ENCODE assay signal across 18 cellular contexts in genomic region chr5:154355141-154355611, GRCh38.
DNase-seq lines count a peak whose midpoint lies in the region; ATAC-seq, FAIRE-seq and TF ChIP-seq lines count a peak whose summit lies in the region.
"Had no signal": no experiment of that assay in that cellular context is flagged by ENCODE, and none has a peak within 500 bp of the region (broad histone marks: within the 10 kb centered on the region; RNA-seq: fewer than 3 reads in every experiment).

No MANE protein-coding gene starts in this region.

- H3K27me3 ChIP-seq in H7 (ENCODE audit: control insufficient read depth, insufficient read depth, low read length) (no peaks in the 10 kb centered on the region), osteoblast (ENCODE audit: insufficient read depth, low read length) (no peaks in the 10 kb centered on the region)
- H3K27me3 ChIP-seq: neutrophil, spleen had no signal

- FAIRE-seq in GM12892 (lab: Jason Lieb, UNC), result no peak

- TF ChIP-seq CTCF in glutamatergic neuron (IDR thresholded peaks at IDR 0.05; ENCODE audit: partially characterized antibody, unreplicated experiment) (no peak), osteoblast (IDR thresholded peaks at IDR 0.05; ENCODE audit: extremely low read depth, low read depth, low read length) (no peak)

- H3K27ac Mint-ChIP-seq in glutamatergic neuron (ENCODE audit: unreplicated experiment), result no peak overlapping the region
- H3K27ac Mint-ChIP-seq in naive thymus-derived CD8-positive, alpha-beta T cell, result no peak overlapping the region
- H3K27ac Mint-ChIP-seq: B cell, T-cell had no signal

- no peaks in the 10 kb centered on the region for H4K20me1 ChIP-seq in osteoblast (ENCODE audit: insufficient read depth, low read length)

- H3K4me2 ChIP-seq in osteoblast (ENCODE audit: insufficient read depth, low read length), result no peak overlapping the region

- peak; percentile 50 for DNase-seq in H7
- DNase-seq in SK-N-DZ (ENCODE audit: low spot score), result peak; percentile 62
- peak; percentile 27 for DNase-seq in glutamatergic neuron
- DNase-seq in osteoblast (ENCODE audit: insufficient read length, low spot score, missing footprints), result no peak
- no peak for DNase-seq in naive thymus-derived CD8-positive, alpha-beta T cell
- no peak for DNase-seq in activated CD8-positive, alpha-beta memory T cell treated with anti-CD3 and anti-CD28 coated beads, Interleukin-2, amount 50 U/mL, for 48 hours
- no peak for DNase-seq in GM12892 (ENCODE audit: insufficient read length)
- DNase-seq: activated CD4-positive, alpha-beta T cell treated with anti-CD3 and anti-CD28 coated beads for 1 hour; KBM-7; NCI-H1436; NCI-H446 treated with DMSO at 0.1 percent for 48 hours; spleen; T-cell had no signal

- H3K36me3 ChIP-seq in H7 (replicated peaks; ENCODE audit: control insufficient read depth, insufficient read depth, low read length), result no peaks in the 10 kb centered on the region
- no peaks in the 10 kb centered on the region for H3K36me3 ChIP-seq in osteoblast (ENCODE audit: insufficient read depth, low read length)

- H3K27ac ChIP-seq in osteoblast (ENCODE audit: low read depth, low read length), result peak overlapping the region; percentile 11
- H3K27ac ChIP-seq: neutrophil, spleen had no signal

- H3K4me1 Mint-ChIP-seq in glutamatergic neuron (ENCODE audit: low read depth, unreplicated experiment), result peaks cover 19% of the 10 kb centered on the region
- H3K4me1 Mint-ChIP-seq in naive thymus-derived CD8-positive, alpha-beta T cell, result peaks cover 0 to 17% (median 5%) of the 10 kb centered on the region in 4 donors
- H3K4me1 Mint-ChIP-seq: B cell had no signal

- H2AFZ ChIP-seq in osteoblast (ENCODE audit: low read length), result no peak overlapping the region

- POLR2A ChIA-PET in naive thymus-derived CD8-positive, alpha-beta T cell (lab: Charles Lee), result no interaction called here

- H3K4me3 Mint-ChIP-seq in glutamatergic neuron (ENCODE audit: unreplicated experiment), result no peak overlapping the region
- H3K4me3 Mint-ChIP-seq in naive thymus-derived CD8-positive, alpha-beta T cell, result no peak overlapping the region
- H3K4me3 Mint-ChIP-seq: B cell, T-cell had no signal

- peaks cover 2% of the 10 kb centered on the region for H3K9me3 Mint-ChIP-seq in glutamatergic neuron (ENCODE audit: unreplicated experiment)
- no peaks in the 10 kb centered on the region for H3K9me3 Mint-ChIP-seq in naive thymus-derived CD8-positive, alpha-beta T cell
- H3K9me3 Mint-ChIP-seq: T-cell had no signal

- no peak for ATAC-seq in naive thymus-derived CD8-positive, alpha-beta T cell
- no peak for ATAC-seq in GM21515 (IDR thresholded peaks at IDR 0.05; ENCODE audit: unreplicated experiment)
- ATAC-seq: esophagus mucosa, T-cell had no signal

- TF ChIP-seq POLR2A in GM12892 (IDR thresholded peaks at IDR 0.05; ENCODE audit: low read depth, low read length), result no peak

- H3K27me3 Mint-ChIP-seq in glutamatergic neuron (ENCODE audit: unreplicated experiment), result peaks cover 8% of the 10 kb centered on the region
- no peaks in the 10 kb centered on the region for H3K27me3 Mint-ChIP-seq in naive thymus-derived CD8-positive, alpha-beta T cell
- H3K27me3 Mint-ChIP-seq: B cell, T-cell had no signal

- H3K36me3 Mint-ChIP-seq in glutamatergic neuron (ENCODE audit: unreplicated experiment), result no peaks in the 10 kb centered on the region
- H3K36me3 Mint-ChIP-seq in naive thymus-derived CD8-positive, alpha-beta T cell, result peaks cover 0 to 6% (median 1%) of the 10 kb centered on the region in 3 donors

- H3K79me2 ChIP-seq in osteoblast (ENCODE audit: insufficient read depth, low read length), result peaks cover 3% of the 10 kb centered on the region

- no peaks in the 10 kb centered on the region for H3K9me3 ChIP-seq in osteoblast (ENCODE audit: low read depth, low read length)
- H3K9me3 ChIP-seq: neutrophil, spleen had no signal

- H3K4me1 ChIP-seq in osteoblast (ENCODE audit: insufficient read depth, low read length), result peaks cover 44% of the 10 kb centered on the region

- H3K4me3 ChIP-seq in H7 (ENCODE audit: insufficient read depth, low read depth, low read length) (no peak overlapping the region), osteoblast (ENCODE audit: insufficient read depth, low read length) (no peak overlapping the region)
- H3K4me3 ChIP-seq: lung, spleen had no signal

Comparison
In these comparisons a context has a peak if more than half of its experiments do, and no peak if none do; other contexts are left out.
1. DNase-seq: peak in H7 (single experiment), SK-N-DZ (single experiment) and glutamatergic neuron (single experiment); none in osteoblast (single experiment), naive thymus-derived CD8-positive, alpha-beta T cell (0 of 10), activated CD8-positive, alpha-beta memory T cell treated with anti-CD3 and anti-CD28 coated beads, Interleukin-2, amount 50 U/mL, for 48 hours (single experiment) and GM12892 (single experiment).